1 cellular context compared by ENCODE assay signal in the genomic region with DNA sequence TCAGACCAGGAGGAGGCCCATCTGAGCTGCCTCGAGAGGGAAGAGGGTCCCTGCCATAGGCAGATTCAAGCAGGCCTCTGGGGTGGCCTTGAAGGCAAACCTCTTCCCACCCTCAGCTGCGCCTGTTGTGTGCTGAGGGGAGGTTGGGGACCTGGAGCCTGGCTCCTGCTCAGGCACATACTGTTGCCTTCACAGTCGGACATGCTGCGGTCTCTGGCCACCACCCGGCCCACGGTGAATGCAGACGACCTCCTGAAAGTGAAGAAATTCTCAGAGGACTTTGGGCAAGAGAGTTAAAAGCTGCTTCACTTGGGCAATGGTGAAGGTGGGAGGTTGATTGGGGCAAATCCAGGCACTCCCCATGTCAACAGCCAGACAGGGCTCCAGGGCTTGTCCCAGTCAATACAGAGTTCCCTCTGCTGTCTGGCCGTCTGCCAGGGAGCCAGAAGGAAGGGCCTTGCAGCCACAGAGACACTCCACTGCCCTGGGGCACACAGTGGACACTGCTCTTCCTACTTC.
TF ChIP-seq lines count a peak whose summit lies in the region.

No MANE protein-coding gene starts in this region.

TF ChIP-seq in HEK293, 187 proteins besides CTCF, POLR2A, EP300 and RAD21 (continued from another document):
- TF ChIP-seq, protein P1, sequence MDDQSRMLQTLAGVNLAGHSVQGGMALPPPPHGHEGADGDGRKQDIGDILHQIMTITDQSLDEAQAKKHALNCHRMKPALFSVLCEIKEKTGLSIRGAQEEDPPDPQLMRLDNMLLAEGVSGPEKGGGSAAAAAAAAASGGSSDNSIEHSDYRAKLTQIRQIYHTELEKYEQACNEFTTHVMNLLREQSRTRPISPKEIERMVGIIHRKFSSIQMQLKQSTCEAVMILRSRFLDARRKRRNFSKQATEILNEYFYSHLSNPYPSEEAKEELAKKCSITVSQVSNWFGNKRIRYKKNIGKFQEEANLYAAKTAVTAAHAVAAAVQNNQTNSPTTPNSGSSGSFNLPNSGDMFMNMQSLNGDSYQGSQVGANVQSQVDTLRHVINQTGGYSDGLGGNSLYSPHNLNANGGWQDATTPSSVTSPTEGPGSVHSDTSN (CRISPR knock-in tag; IDR thresholded peaks at IDR 0.05): no peak
- TF ChIP-seq ZNF404 (tag by site-specific recombination; IDR thresholded peaks at IDR 0.05): no peak
- TF ChIP-seq ZNF747 (tag by site-specific recombination; IDR thresholded peaks at IDR 0.05): no peak
- no peak for TF ChIP-seq ZNF10 (tag by site-specific recombination; IDR thresholded peaks at IDR 0.05)
- TF ChIP-seq ZIC2 (tag by site-specific recombination; IDR thresholded peaks at IDR 0.05): no peak
- no peak for TF ChIP-seq ZSCAN23 (tag by site-specific recombination; IDR thresholded peaks at IDR 0.05)
- TF ChIP-seq ZBTB49 (tag by site-specific recombination; IDR thresholded peaks at IDR 0.05; ENCODE audit: low read depth): no peak
- TF ChIP-seq, protein P2, sequence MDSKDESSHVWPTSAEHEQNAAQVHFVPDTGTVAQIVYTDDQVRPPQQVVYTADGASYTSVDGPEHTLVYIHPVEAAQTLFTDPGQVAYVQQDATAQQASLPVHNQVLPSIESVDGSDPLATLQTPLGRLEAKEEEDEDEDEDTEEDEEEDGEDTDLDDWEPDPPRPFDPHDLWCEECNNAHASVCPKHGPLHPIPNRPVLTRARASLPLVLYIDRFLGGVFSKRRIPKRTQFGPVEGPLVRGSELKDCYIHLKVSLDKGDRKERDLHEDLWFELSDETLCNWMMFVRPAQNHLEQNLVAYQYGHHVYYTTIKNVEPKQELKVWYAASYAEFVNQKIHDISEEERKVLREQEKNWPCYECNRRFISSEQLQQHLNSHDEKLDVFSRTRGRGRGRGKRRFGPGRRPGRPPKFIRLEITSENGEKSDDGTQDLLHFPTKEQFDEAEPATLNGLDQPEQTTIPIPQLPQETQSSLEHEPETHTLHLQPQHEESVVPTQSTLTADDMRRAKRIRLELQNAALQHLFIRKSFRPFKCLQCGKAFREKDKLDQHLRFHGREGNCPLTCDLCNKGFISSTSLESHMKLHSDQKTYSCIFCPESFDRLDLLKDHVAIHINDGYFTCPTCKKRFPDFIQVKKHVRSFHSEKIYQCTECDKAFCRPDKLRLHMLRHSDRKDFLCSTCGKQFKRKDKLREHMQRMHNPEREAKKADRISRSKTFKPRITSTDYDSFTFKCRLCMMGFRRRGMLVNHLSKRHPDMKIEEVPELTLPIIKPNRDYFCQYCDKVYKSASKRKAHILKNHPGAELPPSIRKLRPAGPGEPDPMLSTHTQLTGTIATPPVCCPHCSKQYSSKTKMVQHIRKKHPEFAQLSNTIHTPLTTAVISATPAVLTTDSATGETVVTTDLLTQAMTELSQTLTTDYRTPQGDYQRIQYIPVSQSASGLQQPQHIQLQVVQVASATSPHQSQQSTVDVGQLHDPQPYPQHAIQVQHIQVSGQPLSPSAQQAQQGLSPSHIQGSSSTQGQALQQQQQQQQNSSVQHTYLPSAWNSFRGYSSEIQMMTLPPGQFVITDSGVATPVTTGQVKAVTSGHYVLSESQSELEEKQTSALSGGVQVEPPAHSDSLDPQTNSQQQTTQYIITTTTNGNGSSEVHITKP (tag by site-specific recombination; IDR thresholded peaks at IDR 0.05): peak; percentile 61
- peak; percentile 64 for TF ChIP-seq ZNF341 (tag by site-specific recombination; IDR thresholded peaks at IDR 0.05; ENCODE audit: low read depth)
- no peak for TF ChIP-seq ZNF391 (tag by site-specific recombination; IDR thresholded peaks at IDR 0.05; ENCODE audit: borderline replicate concordance, low read depth)
- TF ChIP-seq GLI4 (tag by site-specific recombination; IDR thresholded peaks at IDR 0.05): no peak
TF ChIP-seq in HEK293: peak in this region for 4.
